Comparison of ENCODE assay signal across 18 cellular contexts in the genomic region with DNA sequence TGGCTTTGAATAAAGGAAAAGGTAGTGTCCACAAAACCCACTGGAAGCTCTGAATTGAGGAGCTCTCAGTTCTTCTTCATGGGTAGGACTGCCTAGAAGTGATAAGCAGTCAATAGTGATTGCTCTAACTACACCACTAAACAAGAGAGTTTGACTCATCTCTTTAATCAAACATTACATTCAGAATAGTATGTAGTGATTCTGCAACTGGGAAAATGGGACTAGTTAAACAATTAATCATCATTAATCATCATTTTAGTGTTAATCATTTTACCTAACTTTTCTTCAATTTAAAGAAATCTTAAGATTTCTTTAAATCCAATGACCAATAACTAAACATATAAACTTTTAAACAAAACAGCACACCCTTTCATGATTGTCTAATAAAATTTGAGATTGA.
DNase-seq lines count a peak whose midpoint lies in the region; ATAC-seq, FAIRE-seq and TF ChIP-seq lines count a peak whose summit lies in the region.
"Had no signal": no experiment of that assay in that cellular context is flagged by ENCODE, and none has a peak within 500 bp of the region (broad histone marks: within the 10 kb centered on the region; RNA-seq: fewer than 3 reads in every experiment).

No MANE protein-coding gene starts in this region.

- no peak overlapping the region for H2BK5ac ChIP-seq in IMR-90 (ENCODE audit: low read depth, low read length, poor library complexity, severe bottlenecking)

- no peak overlapping the region for H2AFZ ChIP-seq in IMR-90 (replicated peaks; ENCODE audit: low read length, poor library complexity)
- H2AFZ ChIP-seq: GM23338 had no signal

- no peak overlapping the region for H3K9ac ChIP-seq in IMR-90 (ENCODE audit: low read depth, low read length)

- no peak overlapping the region for H2BK15ac ChIP-seq in IMR-90 (ENCODE audit: low read depth, low read length)

- CTCF ChIA-PET in IMR-90 (lab: Yijun Ruan, JAX) = interaction anchor here (0.5 kb wide), 1 partner anchor 613 kb away, joined by 4 read pairs; no protein-coding TSS in a partner anchor

- no peak overlapping the region for H3K4me3 ChIP-seq in IMR-90 (ENCODE audit: insufficient read depth, low read depth, low read length)
- no peak overlapping the region for H3K4me3 ChIP-seq in RWPE2 (ENCODE audit: severe bottlenecking)
- no peak overlapping the region for H3K4me3 ChIP-seq in adrenal gland
- H3K4me3 ChIP-seq: GM23338 had no signal

- POLR2A ChIA-PET in IMR-90 (lab: Charles Lee; ENCODE audit: unreplicated experiment) = no interaction called here

- H2AK9ac ChIP-seq in IMR-90 (replicated peaks; ENCODE audit: low read depth, low read length, poor library complexity) = no peak overlapping the region

- H4K20me1 ChIP-seq in IMR-90 (ENCODE audit: insufficient read depth, low read length) = no peaks in the 10 kb centered on the region

- no peak overlapping the region for H2BK120ac ChIP-seq in IMR-90 (ENCODE audit: low read depth, low read length)

- dilution Hi-C loops in IMR-90 (cut with HindIII; ENCODE audit: low sequenced_read_pairs, unreplicated experiment) = no loop called here

- H3K36me3 ChIP-seq in IMR-90 (ENCODE audit: control insufficient read depth, insufficient read depth, low read length) (no peaks in the 10 kb centered on the region), RWPE2 (ENCODE audit: low read depth) (no peaks in the 10 kb centered on the region), adrenal gland (replicated peaks in 1 of 2) (no peaks in the 10 kb centered on the region)

- in situ Hi-C loops in IMR-90 (cut with MboI; ENCODE audit: low sequenced_read_pairs) = no loop called here

- intact Hi-C loops in IMR-90 (cut with micrococcal nuclease) = no loop called here
- intact Hi-C loops in adrenal gland (cut with DNase I) = no loop called here

- no peak overlapping the region for H3K14ac ChIP-seq in IMR-90 (replicated peaks; ENCODE audit: low read depth, low read length)

- no peak for TF ChIP-seq RAD21 in IMR-90 (IDR thresholded peaks at IDR 0.05; ENCODE audit: low read length)

- no peak overlapping the region for H3K56ac ChIP-seq in IMR-90 (ENCODE audit: extremely low read depth, insufficient read depth, low read length)

- H3K4ac ChIP-seq in IMR-90 (ENCODE audit: low read depth, low read length) = no peak overlapping the region

- TF ChIP-seq POLR2A in IMR-90 (IDR thresholded peaks at IDR 0.05; ENCODE audit: low read depth, low read length) (no peak), adrenal gland (IDR thresholded peaks at IDR 0.05) (no peak)

- ATAC-seq in IMR-90 (ENCODE audit: low read depth) (peak; percentile 40; the same call in 1 of the 2 replicates), RWPE2 (ENCODE audit: low read depth) (peak; percentile 91), SK-N-SH treated with all-trans-retinoic acid at 6 μM for 48 hours (no peak)
- ATAC-seq: GM23338 had no signal

- H3K9me3 ChIP-seq in IMR-90 (ENCODE audit: control insufficient read depth, insufficient read depth, low read length) (no peaks in the 10 kb centered on the region), RWPE2 (ENCODE audit: severe bottlenecking) (no peaks in the 10 kb centered on the region), adrenal gland (replicated peaks in 1 of 3) (no peaks in the 10 kb centered on the region)
- H3K9me3 ChIP-seq: Caco-2 had no signal

- H3K27ac ChIP-seq in IMR-90 (ENCODE audit: insufficient read depth, low read length) (no peak overlapping the region), RWPE2 (ENCODE audit: poor library complexity, severe bottlenecking) (no peak overlapping the region), adrenal gland (no peak overlapping the region)
- H3K27ac ChIP-seq: C4-2B had no signal

- no peak for TF ChIP-seq CTCF in IMR-90 (conservative IDR thresholded peaks at IDR 0.05; ENCODE audit: low read depth, low read length)
- TF ChIP-seq CTCF in RWPE2 (IDR thresholded peaks at IDR 0.05; ENCODE audit: poor library complexity, severe bottlenecking) = no peak
- TF ChIP-seq CTCF in adrenal gland (IDR thresholded peaks at IDR 0.05) = no peak

- DNase-seq in IMR-90 = no peak
- no peak for DNase-seq in RWPE2 (ENCODE audit: low spot score)
- no peak for DNase-seq in ecto neural progenitor cell (ENCODE audit: low spot score)
- DNase-seq in adrenal gland = no peak
- DNase-seq in GF-D8 (lab: John Stamatoyannopoulos, UW) = no peak
- DNase-seq: ACHN; Caco-2; CD4-positive, alpha-beta T cell had no signal

- H3K4me2 ChIP-seq in IMR-90 (ENCODE audit: low read depth, low read length) = no peak overlapping the region
- H3K4me2 ChIP-seq: GM23338 had no signal

- H3K9me1 ChIP-seq in IMR-90 (ENCODE audit: insufficient read depth, low read length) = no peaks in the 10 kb centered on the region

- no peak overlapping the region for H3K23ac ChIP-seq in IMR-90 (ENCODE audit: low read depth, low read length)

- no peak overlapping the region for H4K91ac ChIP-seq in IMR-90 (ENCODE audit: insufficient read depth, low read depth, low read length)

- BruUV-seq in IMR-90 (replicated peaks; lab: Mats Ljungman, UMichigan) = no TSS peak

- no peaks in the 10 kb centered on the region for H3K79me1 ChIP-seq in IMR-90 (ENCODE audit: low read depth in 1 of 2, low read length in 2 of 2)

- FAIRE-seq in islet of Langerhans (lab: Jason Lieb, UNC) = peak; percentile 9
- FAIRE-seq: A204.1, D721Med, G401.6, GM12892, GM18507, H54 had no signal

- no peak overlapping the region for H4K5ac ChIP-seq in IMR-90 (ENCODE audit: low read depth, low read length)

- H2AK5ac ChIP-seq in IMR-90 (ENCODE audit: low read depth, low read length) = no peak overlapping the region

- no peaks in the 10 kb centered on the region for H3K27me3 ChIP-seq in IMR-90 (ENCODE audit: control insufficient read depth, insufficient read depth, low read length)
- H3K27me3 ChIP-seq in RWPE2 (ENCODE audit: insufficient read depth, poor library complexity, severe bottlenecking) = no peaks in the 10 kb centered on the region
- H3K27me3 ChIP-seq in adrenal gland = no peaks in the 10 kb centered on the region

- H4K8ac ChIP-seq in IMR-90 (ENCODE audit: low read depth in 2 of 2, low read length in 2 of 2) = no peak overlapping the region

- no peak overlapping the region for H3K18ac ChIP-seq in IMR-90 (ENCODE audit: low read depth, low read length)

- H3K4me1 ChIP-seq in IMR-90 (ENCODE audit: control insufficient read depth, insufficient read depth, low read length) = no peaks in the 10 kb centered on the region
- peaks cover 5% of the 10 kb centered on the region for H3K4me1 ChIP-seq in RWPE2 (ENCODE audit: insufficient read depth, poor library complexity, severe bottlenecking)
- H3K4me1 ChIP-seq in adrenal gland (replicated peaks in 1 of 2) = no peaks in the 10 kb centered on the region
- H3K4me1 ChIP-seq: Caco-2 had no signal

- H2BK20ac ChIP-seq in IMR-90 (ENCODE audit: low read depth, low read length) = no peak overlapping the region

TF ChIP-seq in IMR-90, 13 proteins besides CTCF, POLR2A, EP300 and RAD21:
- TF ChIP-seq CHD1 (IDR thresholded peaks at IDR 0.05; ENCODE audit: low read depth, low read length) = no peak
- TF ChIP-seq, protein P1, sequence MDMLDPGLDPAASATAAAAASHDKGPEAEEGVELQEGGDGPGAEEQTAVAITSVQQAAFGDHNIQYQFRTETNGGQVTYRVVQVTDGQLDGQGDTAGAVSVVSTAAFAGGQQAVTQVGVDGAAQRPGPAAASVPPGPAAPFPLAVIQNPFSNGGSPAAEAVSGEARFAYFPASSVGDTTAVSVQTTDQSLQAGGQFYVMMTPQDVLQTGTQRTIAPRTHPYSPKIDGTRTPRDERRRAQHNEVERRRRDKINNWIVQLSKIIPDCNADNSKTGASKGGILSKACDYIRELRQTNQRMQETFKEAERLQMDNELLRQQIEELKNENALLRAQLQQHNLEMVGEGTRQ (IDR thresholded peaks at IDR 0.05; ENCODE audit: low read depth, low read length) = no peak
- TF ChIP-seq NFE2L2 (IDR thresholded peaks at IDR 0.05; ENCODE audit: low read depth, low read length) = no peak
- TF ChIP-seq, protein P2, sequence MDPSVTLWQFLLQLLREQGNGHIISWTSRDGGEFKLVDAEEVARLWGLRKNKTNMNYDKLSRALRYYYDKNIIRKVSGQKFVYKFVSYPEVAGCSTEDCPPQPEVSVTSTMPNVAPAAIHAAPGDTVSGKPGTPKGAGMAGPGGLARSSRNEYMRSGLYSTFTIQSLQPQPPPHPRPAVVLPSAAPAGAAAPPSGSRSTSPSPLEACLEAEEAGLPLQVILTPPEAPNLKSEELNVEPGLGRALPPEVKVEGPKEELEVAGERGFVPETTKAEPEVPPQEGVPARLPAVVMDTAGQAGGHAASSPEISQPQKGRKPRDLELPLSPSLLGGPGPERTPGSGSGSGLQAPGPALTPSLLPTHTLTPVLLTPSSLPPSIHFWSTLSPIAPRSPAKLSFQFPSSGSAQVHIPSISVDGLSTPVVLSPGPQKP (IDR thresholded peaks at IDR 0.05; ENCODE audit: borderline replicate concordance, low read depth, low read length) = no peak

TF ChIP-seq in SK-N-SH treated with all-trans-retinoic acid at 6 μM for 48 hours, 23 proteins besides CTCF, POLR2A, EP300 and RAD21 (continues in another document):
- TF ChIP-seq ISL1 (CRISPR knock-in tag; IDR thresholded peaks at IDR 0.05) (no peak), RARB (CRISPR knock-in tag; IDR thresholded peaks at IDR 0.05) (no peak), BACH2 (CRISPR knock-in tag; IDR thresholded peaks at IDR 0.05; ENCODE audit: borderline replicate concordance) (no peak), ZC3H10 (CRISPR knock-in tag; IDR thresholded peaks at IDR 0.05) (no peak), CSDC2 (CRISPR knock-in tag; IDR thresholded peaks at IDR 0.05) (no peak), ARNTL (CRISPR knock-in tag; IDR thresholded peaks at IDR 0.05; ENCODE audit: borderline replicate concordance, low read depth) (no peak)
- TF ChIP-seq, protein P3, sequence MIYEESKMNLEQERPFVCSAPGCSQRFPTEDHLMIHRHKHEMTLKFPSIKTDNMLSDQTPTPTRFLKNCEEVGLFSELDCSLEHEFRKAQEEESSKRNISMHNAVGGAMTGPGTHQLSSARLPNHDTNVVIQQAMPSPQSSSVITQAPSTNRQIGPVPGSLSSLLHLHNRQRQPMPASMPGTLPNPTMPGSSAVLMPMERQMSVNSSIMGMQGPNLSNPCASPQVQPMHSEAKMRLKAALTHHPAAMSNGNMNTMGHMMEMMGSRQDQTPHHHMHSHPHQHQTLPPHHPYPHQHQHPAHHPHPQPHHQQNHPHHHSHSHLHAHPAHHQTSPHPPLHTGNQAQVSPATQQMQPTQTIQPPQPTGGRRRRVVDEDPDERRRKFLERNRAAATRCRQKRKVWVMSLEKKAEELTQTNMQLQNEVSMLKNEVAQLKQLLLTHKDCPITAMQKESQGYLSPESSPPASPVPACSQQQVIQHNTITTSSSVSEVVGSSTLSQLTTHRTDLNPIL (CRISPR knock-in tag; IDR thresholded peaks at IDR 0.05; ENCODE audit: low read depth) = no peak
